25 cellular contexts compared by ENCODE assay signal in the genomic region with DNA sequence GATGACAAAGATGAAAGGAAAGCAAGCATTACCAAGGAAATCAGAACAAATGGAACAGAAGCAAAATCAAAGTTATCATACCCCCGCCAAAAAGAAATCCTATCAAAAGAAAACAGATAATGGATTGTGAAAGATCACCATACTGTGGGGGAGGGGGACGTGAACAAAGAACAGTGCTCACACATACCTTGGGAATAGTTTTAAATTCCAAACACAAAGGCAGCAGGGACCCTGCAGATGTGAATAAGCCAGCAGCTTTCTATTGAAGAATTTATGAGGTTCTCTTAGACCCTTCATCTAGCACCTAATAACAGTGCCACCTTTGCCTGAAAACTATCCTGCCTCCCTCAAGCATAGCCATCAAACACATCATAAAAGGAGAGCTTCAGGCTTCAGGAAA.
DNase-seq lines count a peak whose midpoint lies in the region; ATAC-seq and TF ChIP-seq lines count a peak whose summit lies in the region.
"Had no signal": no experiment of that assay in that cellular context is flagged by ENCODE, and none has a peak within 500 bp of the region (broad histone marks: within the 10 kb centered on the region; RNA-seq: fewer than 3 reads in every experiment).

No MANE protein-coding gene starts in this region.

- H3K27me3 ChIP-seq in SJSA1 (replicated peaks) (no peaks in the 10 kb centered on the region), iPS-18a (ENCODE audit: control insufficient read depth, insufficient read depth, low read length) (no peaks in the 10 kb centered on the region), gastrocnemius medialis (no peaks in the 10 kb centered on the region), aorta (ENCODE audit: control insufficient read depth in 1 of 2, insufficient read depth in 2 of 2, low read length in 1 of 2) (no peaks in the 10 kb centered on the region), upper lobe of left lung (no peaks in the 10 kb centered on the region)
- H3K27me3 ChIP-seq: adrenal gland, BE2C, colonic mucosa, transverse colon had no signal

- peaks cover 24% of the 10 kb centered on the region for H3K9me3 ChIP-seq in ES-I3 (ENCODE audit: control insufficient read depth, insufficient read depth, low read length)
- no peaks in the 10 kb centered on the region for H3K9me3 ChIP-seq in SJSA1 (replicated peaks)
- H3K9me3 ChIP-seq in iPS-18a (ENCODE audit: control insufficient read depth, low read depth, low read length) = peaks cover 10% of the 10 kb centered on the region
- H3K9me3 ChIP-seq in gastrocnemius medialis = peaks cover 0 to 3% (median 0%) of the 10 kb centered on the region in 3 donors
- H3K9me3 ChIP-seq in aorta (ENCODE audit: control insufficient read depth, low read length) = peaks cover 2% of the 10 kb centered on the region
- peaks cover 0 to 2% (median 1%) of the 10 kb centered on the region in 4 donors for H3K9me3 ChIP-seq in upper lobe of left lung
- H3K9me3 ChIP-seq: BE2C, colonic mucosa had no signal

- H3K27me3 Mint-ChIP-seq in neural crest cell (ENCODE audit: low read depth) = no peaks in the 10 kb centered on the region

- H3K36me3 ChIP-seq in ES-I3 (ENCODE audit: insufficient read depth, low read length) = no peaks in the 10 kb centered on the region
- no peaks in the 10 kb centered on the region for H3K36me3 ChIP-seq in SJSA1
- H3K36me3 ChIP-seq in iPS-18a (ENCODE audit: control insufficient read depth, low read depth, low read length) = no peaks in the 10 kb centered on the region
- no peaks in the 10 kb centered on the region for H3K36me3 ChIP-seq in gastrocnemius medialis
- no peaks in the 10 kb centered on the region for H3K36me3 ChIP-seq in aorta (ENCODE audit: control insufficient read depth in 1 of 2, insufficient read depth in 2 of 2, low read length in 1 of 2)
- no peaks in the 10 kb centered on the region for H3K36me3 ChIP-seq in upper lobe of left lung
- H3K36me3 ChIP-seq: adrenal gland, BE2C, colonic mucosa, transverse colon had no signal

- TF ChIP-seq POLR2A in gastrocnemius medialis (IDR thresholded peaks at IDR 0.05) = no peak
- no peak for TF ChIP-seq POLR2A in upper lobe of left lung (IDR thresholded peaks at IDR 0.05)

- peak overlapping the region; percentile 55 for H3K4me3 Mint-ChIP-seq in neural crest cell
- H3K4me3 Mint-ChIP-seq: activated CD4-positive, alpha-beta T cell treated with anti-CD3 and anti-CD28 coated beads for 36 hours; activated T-cell treated with anti-CD3 and anti-CD28 coated beads, Interleukin-2, amount 50 U/mL, for 24 hours had no signal

- WGBS in aorta, 2 donors = 20 to 21% methylated on average over 2 of the region's 2 CpGs
- WGBS in upper lobe of left lung, 2 donors = 65 to 87% methylated on average over 2 of the region's 2 CpGs

- H3K27ac Mint-ChIP-seq in neural crest cell (ENCODE audit: unreplicated experiment) = peak overlapping the region; percentile 95
- H3K27ac Mint-ChIP-seq: activated CD4-positive, alpha-beta T cell treated with anti-CD3 and anti-CD28 coated beads for 36 hours had no signal

- peaks cover 7% of the 10 kb centered on the region for H3K9me3 Mint-ChIP-seq in neural crest cell

- DNase-seq in SJSA1 (ENCODE audit: low read depth in 1 of 2, low spot score in 2 of 2) = peak in 1 of 2 experiments; percentile 14
- DNase-seq in neural crest cell (ENCODE audit: low read depth, low spot score) = no peak
- DNase-seq in gastrocnemius medialis = no peak
- DNase-seq in RPMI8226 = no peak
- no peak for DNase-seq in aorta
- no peak for DNase-seq in upper lobe of left lung
- DNase-seq: activated CD4-positive, alpha-beta T cell treated with anti-CD3 and anti-CD28 coated beads for 36 hours; activated CD8-positive, alpha-beta memory T cell treated with anti-CD3 and anti-CD28 coated beads for 24 hours; activated naive CD4-positive, alpha-beta T cell treated with Interleukin-2 at 50 U/mL for 16 hours; activated T-cell treated with anti-CD3 and anti-CD28 coated beads, Interleukin-2, amount 50 U/mL, for 24 hours; adrenal gland; BE2C; colonic mucosa; GF-D8; GOT3; Kasumi-1; MV-4-11; NCI-H1694 treated with DMSO at 0.1 percent for 48 hours; NCI-H2171 treated with DMSO at 0.1 percent for 48 hours; NCI-H524; NK-92 treated with Interleukin-12 subunit alpha and Interleukin-12 subunit beta, amount 100 ng/mL, for 24 hours; SHP77 treated with DMSO at 0.1 percent for 48 hours; transverse colon had no signal

- peaks cover 13% of the 10 kb centered on the region for H3K36me3 Mint-ChIP-seq in neural crest cell (ENCODE audit: low read depth)

- H3K27ac ChIP-seq in SJSA1 (peak overlapping the region; percentile 45; the same call in 1 of the 2 replicates), iPS-18a (ENCODE audit: low read length) (peak overlapping the region; percentile 97), gastrocnemius medialis (no peak overlapping the region), aorta (ENCODE audit: low read depth in 1 of 2, low read length in 2 of 2) (no peak overlapping the region), upper lobe of left lung (no peak overlapping the region)
- H3K27ac ChIP-seq: adrenal gland, colonic mucosa, transverse colon had no signal

- peak overlapping the region; percentile 44 for H3K9ac ChIP-seq in ES-I3 (ENCODE audit: low read depth, low read length)
- peak overlapping the region; percentile 70 for H3K9ac ChIP-seq in iPS-18a (ENCODE audit: low read length)

- ATAC-seq in gastrocnemius medialis (no peak), aorta (ENCODE audit: low FRiP score) (no peak), upper lobe of left lung (ENCODE audit: low FRiP score in 2 of 2) (no peak)

- peaks cover 59% of the 10 kb centered on the region for H3K4me1 Mint-ChIP-seq in neural crest cell

- intact Hi-C loops in gastrocnemius medialis (cut with DNase I; ENCODE audit: low total_unique reads) = no loop called here
- intact Hi-C loops in aorta (cut with DNase I) = no loop called here

- TF ChIP-seq CTCF in neural crest cell (conservative IDR thresholded peaks at IDR 0.05) (no peak), gastrocnemius medialis (IDR thresholded peaks at IDR 0.05 in 4 of 5, conservative IDR thresholded peaks at IDR 0.05 in 1 of 5) (no peak), upper lobe of left lung (IDR thresholded peaks at IDR 0.05) (no peak)

- in situ Hi-C loops in gastrocnemius medialis (cut with MboI; ENCODE audit: low sequenced_read_pairs in 4 of 4) = loop anchor here in 2 of 4 donors (10.0 to 25.0 kb wide), 2 partner anchors 565 to 567 kb away; no protein-coding TSS in a partner anchor

- H3K4me3 ChIP-seq in SJSA1 (no peak overlapping the region), iPS-18a (ENCODE audit: low read length) (peak overlapping the region; percentile 42), gastrocnemius medialis (no peak overlapping the region), aorta (ENCODE audit: low read length in 2 of 2) (no peak overlapping the region), upper lobe of left lung (no peak overlapping the region)
- H3K4me3 ChIP-seq: adrenal gland, colonic mucosa, transverse colon had no signal

- peaks cover 49% of the 10 kb centered on the region for H3K4me1 ChIP-seq in ES-I3 (ENCODE audit: insufficient read depth, low read length)
- peaks cover 25% of the 10 kb centered on the region for H3K4me1 ChIP-seq in SJSA1 (replicated peaks)
- peaks cover 45% of the 10 kb centered on the region for H3K4me1 ChIP-seq in iPS-18a (ENCODE audit: control insufficient read depth, low read depth, low read length)
- H3K4me1 ChIP-seq in gastrocnemius medialis = no peaks in the 10 kb centered on the region
- H3K4me1 ChIP-seq in aorta (ENCODE audit: control insufficient read depth in 1 of 2, insufficient read depth in 2 of 2, low read length in 2 of 2) = no peaks in the 10 kb centered on the region
- no peaks in the 10 kb centered on the region for H3K4me1 ChIP-seq in upper lobe of left lung
- H3K4me1 ChIP-seq: adrenal gland, BE2C, colonic mucosa, transverse colon had no signal

- TF ChIP-seq EP300 in upper lobe of left lung (IDR thresholded peaks at IDR 0.05) = no peak

Comparison
In these comparisons a context has a peak if more than half of its experiments do, and no peak if none do; other contexts are left out.
1. H3K27ac ChIP-seq: peak in SJSA1 (single experiment) and iPS-18a (single experiment); none in gastrocnemius medialis (0 of 4), aorta (0 of 2) and upper lobe of left lung (0 of 4).